ENCODE assay signal across 16 cellular contexts in genomic region chr1:116920211-116920610, GRCh38. TPM values are rescaled to one million over a fixed set of nuclear protein-coding genes. Genes with fewer than 3 reads are reported as not detected.
A peak's percentile ranks its signal among the peaks of the same experiment; 100 is the strongest.
DNase-seq lines count a peak whose midpoint lies in the region; ATAC-seq and TF ChIP-seq lines count a peak whose summit lies in the region.
"Had no signal": no experiment of that assay in that cellular context is flagged by ENCODE, and none has a peak within 500 bp of the region (broad histone marks: within the 10 kb centered on the region; RNA-seq: fewer than 3 reads in every experiment).

No MANE protein-coding gene starts in this region.

- H3K36me3 Mint-ChIP-seq in WTC11 (no peaks in the 10 kb centered on the region), endothelial cell (ENCODE audit: low read depth, unreplicated experiment) (no peaks in the 10 kb centered on the region)

- POLR2A ChIA-PET in WTC11 (lab: Charles Lee), result no interaction called here

- CTCF ChIA-PET in WTC11 (lab: Charles Lee), result interaction anchor here (0.9 to 1.5 kb wide), 6 partner anchors 11 to 183 kb away, joined by 3 to 6 read pairs (median 4); partner anchors contain the start of gene PTGFRN

- peaks cover 7 to 90% (median 57%) of the 10 kb centered on the region in 9 donors for H3K4me1 ChIP-seq in heart right ventricle

- 87 to 95% methylated on average over 1 of the region's 1 CpG for WGBS in heart right ventricle, 2 donors

- peak overlapping the region in 7 of 10 donors; percentile 3 to 97 (median 49) for H3K27ac ChIP-seq in heart right ventricle
- H3K27ac ChIP-seq: C4-2B, lower lobe of right lung had no signal

- H3K27ac Mint-ChIP-seq in WTC11 (peak overlapping the region; percentile 2; the same call in 1 of the 2 replicates), endothelial cell (ENCODE audit: unreplicated experiment) (no peak overlapping the region)
- H3K27ac Mint-ChIP-seq: activated naive CD8-positive, alpha-beta T cell treated with anti-CD3 and anti-CD28 coated beads, Interleukin-2, amount 10 ng/mL, durations not matched to agents 7 days and 5 days; progenitor cell of endocrine pancreas; T-helper 1 cell treated with Interleukin-12 subunit alpha and Interleukin-12 subunit beta and Interleukin-4 antibody, amounts not matched to agents 30 μg/mL and 1 μg/mL, for 36 hours had no signal

- no peak overlapping the region for H3K4me3 ChIP-seq in heart right ventricle
- H3K4me3 ChIP-seq in epithelial cell of esophagus (ENCODE audit: low read length), result no peak overlapping the region
- H3K4me3 ChIP-seq: lower lobe of right lung had no signal

- H3K27me3 ChIP-seq in heart right ventricle, result no peaks in the 10 kb centered on the region

- H3K4me3 Mint-ChIP-seq in WTC11 (no peak overlapping the region), endothelial cell (ENCODE audit: unreplicated experiment) (no peak overlapping the region)
- H3K4me3 Mint-ChIP-seq: activated naive CD8-positive, alpha-beta T cell treated with anti-CD3 and anti-CD28 coated beads, Interleukin-2, amount 10 ng/mL, durations not matched to agents 7 days and 5 days; T-helper 1 cell treated with Interleukin-12 subunit alpha and Interleukin-12 subunit beta and Interleukin-4 antibody, amounts not matched to agents 30 μg/mL and 1 μg/mL, for 36 hours had no signal

- TF ChIP-seq CTCF in heart right ventricle (IDR thresholded peaks at IDR 0.05), result no peak
- no peak for TF ChIP-seq CTCF in WTC11 (IDR thresholded peaks at IDR 0.05)
- TF ChIP-seq CTCF in epithelial cell of esophagus (IDR thresholded peaks at IDR 0.05; ENCODE audit: insufficient read depth, low read depth, low read length, missing control alignments), result no peak
- TF ChIP-seq CTCF in endothelial cell (IDR thresholded peaks at IDR 0.05; ENCODE audit: unreplicated experiment), result no peak

- no peaks in the 10 kb centered on the region for H3K27me3 Mint-ChIP-seq in WTC11 (ENCODE audit: low read depth)
- H3K27me3 Mint-ChIP-seq in endothelial cell (ENCODE audit: unreplicated experiment), result no peaks in the 10 kb centered on the region
- H3K27me3 Mint-ChIP-seq: progenitor cell of endocrine pancreas had no signal

- ATAC-seq in heart right ventricle, result no peak
- ATAC-seq in WTC11, result no peak
- ATAC-seq in stimulated activated naive CD8-positive, alpha-beta T cell treated with anti-CD3 and anti-CD28 coated beads, Interleukin-15, Interleukin-2, amounts not matched to agents 100 U/mL and 50 U/mL, for 24 hours, result peak; percentile 71
- ATAC-seq: lower lobe of right lung had no signal

- intact Hi-C loops in heart right ventricle (cut with DNase I), result no loop called here
- intact Hi-C loops in cardiac septum (cut with DNase I), result no loop called here

- DNase-seq in heart right ventricle (no peak), cardiac septum (ENCODE audit: low spot score) (no peak), WTC11 (ENCODE audit: low spot score) (no peak), epithelial cell of esophagus (ENCODE audit: low read depth) (peak; percentile 71), superior temporal gyrus (ENCODE audit: extremely low spot score) (no peak), endothelial cell (ENCODE audit: low spot score) (no peak)
- no peak for DNase-seq in stimulated activated naive CD8-positive, alpha-beta T cell treated with anti-CD3 and anti-CD28 coated beads, Interleukin-15, Interleukin-2, amounts not matched to agents 100 U/mL and 50 U/mL, for 24 hours
- DNase-seq in activated CD4-positive, CD25-positive, alpha-beta regulatory T cell treated with anti-CD3 and anti-CD28 coated beads, Interleukin-2, amount 50 U/mL, for 72 hours, result no peak
- DNase-seq: activated naive CD8-positive, alpha-beta T cell treated with anti-CD3 and anti-CD28 coated beads, Interleukin-2, amount 10 ng/mL, durations not matched to agents 7 days and 5 days; dermis blood vessel endothelial cell; hippocampal formation; lower lobe of right lung had no signal

- H3K4me1 Mint-ChIP-seq in WTC11 (peaks cover 14% of the 10 kb centered on the region), endothelial cell (ENCODE audit: unreplicated experiment) (peaks cover 4% of the 10 kb centered on the region)

- no peaks in the 10 kb centered on the region for H3K36me3 ChIP-seq in heart right ventricle
- H3K36me3 ChIP-seq: lower lobe of right lung had no signal

- H3K9me3 ChIP-seq in heart right ventricle, result no peaks in the 10 kb centered on the region
- H3K9me3 ChIP-seq: lower lobe of right lung had no signal

- no peaks in the 10 kb centered on the region for H3K9me3 Mint-ChIP-seq in WTC11
- no peaks in the 10 kb centered on the region for H3K9me3 Mint-ChIP-seq in endothelial cell (ENCODE audit: unreplicated experiment)
- H3K9me3 Mint-ChIP-seq: activated naive CD8-positive, alpha-beta T cell treated with anti-CD3 and anti-CD28 coated beads, Interleukin-2, amount 10 ng/mL, durations not matched to agents 7 days and 5 days; T-helper 1 cell treated with Interleukin-12 subunit alpha and Interleukin-12 subunit beta and Interleukin-4 antibody, amounts not matched to agents 30 μg/mL and 1 μg/mL, for 36 hours had no signal

TF ChIP-seq in WTC11, 78 proteins besides CTCF, POLR2A, EP300 and RAD21 (continues in another document):
- TF ChIP-seq ATF6 (CRISPR knock-in tag; IDR thresholded peaks at IDR 0.05), result no peak
- no peak for TF ChIP-seq TEAD4 (CRISPR knock-in tag; IDR thresholded peaks at IDR 0.05)
- TF ChIP-seq ATF2 (CRISPR knock-in tag; IDR thresholded peaks at IDR 0.05; ENCODE audit: borderline replicate concordance, low read depth), result no peak
- TF ChIP-seq EMX1 (CRISPR knock-in tag; IDR thresholded peaks at IDR 0.05), result no peak
- TF ChIP-seq ZNF396 (CRISPR knock-in tag; IDR thresholded peaks at IDR 0.05; ENCODE audit: borderline replicate concordance), result no peak
- no peak for TF ChIP-seq SMAD3 (CRISPR knock-in tag; IDR thresholded peaks at IDR 0.05; ENCODE audit: borderline replicate concordance)
- no peak for TF ChIP-seq ETV6 (CRISPR knock-in tag; IDR thresholded peaks at IDR 0.05)
- TF ChIP-seq ZNF263 (CRISPR knock-in tag; IDR thresholded peaks at IDR 0.05; ENCODE audit: low read depth), result no peak
- no peak for TF ChIP-seq E2F4 (CRISPR knock-in tag; IDR thresholded peaks at IDR 0.05; ENCODE audit: borderline replicate concordance, low read depth)
- no peak for TF ChIP-seq AR (CRISPR knock-in tag; IDR thresholded peaks at IDR 0.05)

RNA-seq across cellular contexts. Expression of gene PTGFRN, which starts 10.5 kb away (rescaled TPM):
- total RNA-seq in heart right ventricle, result 100 to 1,000 TPM in 8 of 10 donors, 10 to 100 TPM in 2; 76.8 to 318 (median 178) TPM
- polyA plus RNA-seq in heart right ventricle, result 10 to 100 TPM; 21.2 to 84.4 TPM
- total RNA-seq in cardiac septum, result 216 TPM
- 38.2 to 39.6 TPM (median 38.7 TPM) in 3 replicates for total RNA-seq in WTC11 (2021)
- 23.7 TPM for total RNA-seq in endothelial cell (ENCODE audit: unreplicated experiment)
- total RNA-seq: OCI-LY7 had no signal
